ENCODE assay signal across 9 cellular contexts in genomic region chr17:77436481-77436880, GRCh38.
DNase-seq lines count a peak whose midpoint lies in the region; ATAC-seq and TF ChIP-seq lines count a peak whose summit lies in the region.
"Had no signal": no experiment of that assay in that cellular context is flagged by ENCODE, and none has a peak within 500 bp of the region (broad histone marks: within the 10 kb centered on the region; RNA-seq: fewer than 3 reads in every experiment).

No MANE protein-coding gene starts in this region.

- no peaks in the 10 kb centered on the region for H3K9me3 ChIP-seq in BLaER1 treated with 17β-estradiol and CSF1 and Interleukin-3, amounts not matched to agents 10 nM and 100 nM (replicated peaks in 1 of 11)
- no peaks in the 10 kb centered on the region for H3K9me3 ChIP-seq in HUES6 (ENCODE audit: control insufficient read depth, insufficient read depth, low read depth, low read length)

- peak overlapping the region; percentile 98 for H3K27ac Mint-ChIP-seq in nephron

- H3K9ac ChIP-seq in BLaER1 treated with 17β-estradiol and CSF1 and Interleukin-3, amounts not matched to agents 10 nM and 100 nM: peak overlapping the region in 10 of 11 experiments; percentile 6 to 95 (median 87); a peak in 18 of 22 replicates
- H3K9ac ChIP-seq in HUES6 (ENCODE audit: low read length): peak overlapping the region; percentile 17

- no peaks in the 10 kb centered on the region for H3K36me3 Mint-ChIP-seq in nephron (ENCODE audit: low read depth)

- peak overlapping the region in 10 of 11 experiments; percentile 8 to 100 (median 98); a peak in 18 of 22 replicates for H3K27ac ChIP-seq in BLaER1 treated with 17β-estradiol and CSF1 and Interleukin-3, amounts not matched to agents 10 nM and 100 nM
- H3K27ac ChIP-seq in HUES6 (ENCODE audit: low read depth, low read length): no peak overlapping the region
- H3K27ac ChIP-seq in cingulate gyrus (ENCODE audit: low read depth, low read length): peak overlapping the region; percentile 48

- H3K4me3 Mint-ChIP-seq in nephron: peak overlapping the region; percentile 71 to 80 (median 80)

- no peak for DNase-seq in NCI-H2196 (lab: John Stamatoyannopoulos, UW; ENCODE audit: unreplicated experiment)
- DNase-seq in cortex of kidney (lab: John Stamatoyannopoulos, UW): no peak
- DNase-seq: DMS53 had no signal

- no peaks in the 10 kb centered on the region for H3K27me3 Mint-ChIP-seq in nephron (ENCODE audit: low read depth)

- H3K4me1 ChIP-seq in BLaER1 treated with 17β-estradiol and CSF1 and Interleukin-3, amounts not matched to agents 10 nM and 100 nM: peaks cover 96 to 100% (median 100%) of the 10 kb centered on the region in 10 experiments
- peaks cover 67% of the 10 kb centered on the region for H3K4me1 ChIP-seq in HUES6 (ENCODE audit: control insufficient read depth, insufficient read depth, low read length)

- H3K27me3 ChIP-seq in BLaER1 treated with 17β-estradiol and CSF1 and Interleukin-3, amounts not matched to agents 10 nM and 100 nM: peaks cover 0 to 8% (median 0%) of the 10 kb centered on the region in 11 experiments; a peak in 3 of 22 replicates
- H3K27me3 ChIP-seq in HUES6 (ENCODE audit: control insufficient read depth, insufficient read depth, low read length): no peaks in the 10 kb centered on the region

- H3K4me3 ChIP-seq in BLaER1 treated with 17β-estradiol and CSF1 and Interleukin-3, amounts not matched to agents 10 nM and 100 nM: peak overlapping the region in 8 of 10 experiments; percentile 18 to 55 (median 48); a peak in 14 of 20 replicates
- H3K4me3 ChIP-seq in HUES6 (ENCODE audit: low read depth, low read length): peak overlapping the region; percentile 22; the same call in 1 of the 2 replicates

- peak overlapping the region; percentile 90 to 100 (median 98) for H3K4me2 ChIP-seq in BLaER1 treated with 17β-estradiol and CSF1 and Interleukin-3, amounts not matched to agents 10 nM and 100 nM

- H3K9me3 Mint-ChIP-seq in nephron: no peaks in the 10 kb centered on the region

- H3K36me3 ChIP-seq in BLaER1 treated with 17β-estradiol and CSF1 and Interleukin-3, amounts not matched to agents 10 nM and 100 nM: peaks cover 0 to 13% (median 0%) of the 10 kb centered on the region in 11 experiments; a peak in 5 of 22 replicates
- H3K36me3 ChIP-seq in HUES6 (ENCODE audit: control insufficient read depth, insufficient read depth, low read length): no peaks in the 10 kb centered on the region

- ATAC-seq in GM21786 (IDR thresholded peaks at IDR 0.05; ENCODE audit: unreplicated experiment): no peak
- no peak for ATAC-seq in GM19397 (IDR thresholded peaks at IDR 0.05; ENCODE audit: unreplicated experiment)

- TF ChIP-seq CTCF in nephron (IDR thresholded peaks at IDR 0.05; ENCODE audit: unreplicated experiment in 3 of 3): no peak

- peaks cover 93% of the 10 kb centered on the region for H3K4me1 Mint-ChIP-seq in nephron

- peaks cover 0 to 100% (median 12%) of the 10 kb centered on the region in 11 experiments; a peak in 11 of 22 replicates for H4K20me1 ChIP-seq in BLaER1 treated with 17β-estradiol and CSF1 and Interleukin-3, amounts not matched to agents 10 nM and 100 nM
